In genomic region chr17:81686614-81687013, GRCh38 we compare ENCODE assay signal across 20 cellular contexts. TPM values are rescaled to one million over a fixed set of nuclear protein-coding genes. Genes with fewer than 3 reads are reported as not detected.
A peak's percentile ranks its signal among the peaks of the same experiment; 100 is the strongest.
DNase-seq lines count a peak whose midpoint lies in the region; ATAC-seq and TF ChIP-seq lines count a peak whose summit lies in the region.
"Had no signal": no experiment of that assay in that cellular context is flagged by ENCODE, and none has a peak within 500 bp of the region (broad histone marks: within the 10 kb centered on the region; RNA-seq: fewer than 3 reads in every experiment).

No MANE protein-coding gene starts in this region.

- intact Hi-C loops in dorsolateral prefrontal cortex (cut with DNase I) = no loop called here

- ATAC-seq in stimulated activated naive CD8-positive, alpha-beta T cell treated with anti-CD3 and anti-CD28 coated beads, Interleukin-15, amount 100 ng/mL, for 72 hours = no peak
- no peak for ATAC-seq in T-helper 17 cell
- no peak for ATAC-seq in stimulated activated naive B cell treated with anti-CD40 and anti-IgM and Interleukin-4, amounts not matched to agents 10 μg/mL and 1 μg/mL and 100 μg/mL, for 72 hours (replicated peaks)

- peaks cover 51% of the 10 kb centered on the region for H3K36me3 Mint-ChIP-seq in stimulated activated naive CD8-positive, alpha-beta T cell treated with anti-CD3 and anti-CD28 coated beads, Interleukin-15, Interleukin-2, amounts not matched to agents 100 ng/mL and 50 ng/mL, for 24 hours (ENCODE audit: low read depth)
- H3K36me3 Mint-ChIP-seq in T-helper 17 cell (ENCODE audit: low read depth) (peaks cover 3% of the 10 kb centered on the region), glutamatergic neuron (ENCODE audit: unreplicated experiment) (no peaks in the 10 kb centered on the region)
- H3K36me3 Mint-ChIP-seq in stimulated activated naive B cell treated with anti-CD40 and anti-IgM and Interleukin-4, amounts not matched to agents 10 μg/mL and 1 μg/mL and 100 μg/mL, for 72 hours = peaks cover 44 to 55% of the 10 kb centered on the region in 2 donors

- H3K9me2 ChIP-seq in MM.1S (replicated peaks; ENCODE audit: insufficient read depth, low read length) = no peaks in the 10 kb centered on the region

- H2AFZ ChIP-seq in osteoblast (ENCODE audit: low read length) = no peak overlapping the region
- H2AFZ ChIP-seq in MM.1S (ENCODE audit: low read length) = no peak overlapping the region

- TF ChIP-seq CTCF in glutamatergic neuron (IDR thresholded peaks at IDR 0.05; ENCODE audit: partially characterized antibody, unreplicated experiment) (no peak), osteoblast (IDR thresholded peaks at IDR 0.05; ENCODE audit: extremely low read depth, low read depth, low read length) (no peak), MM.1S (IDR thresholded peaks at IDR 0.05; ENCODE audit: low read length) (no peak), dorsolateral prefrontal cortex (IDR thresholded peaks at IDR 0.05 in 54 of 56, conservative IDR thresholded peaks at IDR 0.05 in 2 of 56; ENCODE audit: low read depth in 1 of 56, partially characterized antibody in 56 of 56) (no peak)

- H3K4me3 Mint-ChIP-seq in stimulated activated naive CD8-positive, alpha-beta T cell treated with anti-CD3 and anti-CD28 coated beads, Interleukin-15, Interleukin-2, amounts not matched to agents 100 ng/mL and 50 ng/mL, for 24 hours = no peak overlapping the region
- no peak overlapping the region for H3K4me3 Mint-ChIP-seq in stimulated activated naive CD8-positive, alpha-beta T cell treated with anti-CD3 and anti-CD28 coated beads, Interleukin-15, amount 100 ng/mL, for 72 hours
- H3K4me3 Mint-ChIP-seq in T-helper 17 cell = no peak overlapping the region
- peak overlapping the region; percentile 49 for H3K4me3 Mint-ChIP-seq in glutamatergic neuron (ENCODE audit: unreplicated experiment)
- no peak overlapping the region for H3K4me3 Mint-ChIP-seq in stimulated activated naive B cell treated with anti-CD40 and anti-IgM and Interleukin-4, amounts not matched to agents 10 μg/mL and 1 μg/mL and 100 μg/mL, for 72 hours

- no peak overlapping the region for H3K9ac ChIP-seq in MM.1S (ENCODE audit: low read length)

- H3K27ac ChIP-seq in osteoblast (ENCODE audit: low read depth, low read length) = no peak overlapping the region
- no peak overlapping the region for H3K27ac ChIP-seq in MM.1S (ENCODE audit: low read length)
- no peak overlapping the region for H3K27ac ChIP-seq in dorsolateral prefrontal cortex
- H3K27ac ChIP-seq: BLaER1, HL-60 had no signal

- H3K27me3 ChIP-seq in osteoblast (ENCODE audit: insufficient read depth, low read length) (no peaks in the 10 kb centered on the region), MM.1S (replicated peaks; ENCODE audit: insufficient read depth, low read length) (no peaks in the 10 kb centered on the region), dorsolateral prefrontal cortex (no peaks in the 10 kb centered on the region)
- H3K27me3 ChIP-seq: BLaER1 had no signal

- no peaks in the 10 kb centered on the region for H3K9me3 Mint-ChIP-seq in stimulated activated naive CD8-positive, alpha-beta T cell treated with anti-CD3 and anti-CD28 coated beads, Interleukin-15, Interleukin-2, amounts not matched to agents 100 ng/mL and 50 ng/mL, for 24 hours
- no peaks in the 10 kb centered on the region for H3K9me3 Mint-ChIP-seq in stimulated activated naive CD8-positive, alpha-beta T cell treated with anti-CD3 and anti-CD28 coated beads, Interleukin-15, amount 100 ng/mL, for 72 hours
- H3K9me3 Mint-ChIP-seq in glutamatergic neuron (ENCODE audit: unreplicated experiment) = peaks cover 16% of the 10 kb centered on the region
- H3K9me3 Mint-ChIP-seq in stimulated activated naive B cell treated with anti-CD40 and anti-IgM and Interleukin-4, amounts not matched to agents 10 μg/mL and 1 μg/mL and 100 μg/mL, for 72 hours = no peaks in the 10 kb centered on the region
- H3K9me3 Mint-ChIP-seq: CD4-positive, alpha-beta T cell had no signal

- H3K27ac Mint-ChIP-seq in stimulated activated naive CD8-positive, alpha-beta T cell treated with anti-CD3 and anti-CD28 coated beads, Interleukin-15, Interleukin-2, amounts not matched to agents 100 ng/mL and 50 ng/mL, for 24 hours = peak overlapping the region; percentile 26
- H3K27ac Mint-ChIP-seq in stimulated activated naive CD8-positive, alpha-beta T cell treated with anti-CD3 and anti-CD28 coated beads, Interleukin-15, amount 100 ng/mL, for 72 hours = no peak overlapping the region
- H3K27ac Mint-ChIP-seq in T-helper 17 cell = peak overlapping the region; percentile 88
- H3K27ac Mint-ChIP-seq in glutamatergic neuron (ENCODE audit: unreplicated experiment) = peak overlapping the region; percentile 33
- peak overlapping the region; percentile 71 for H3K27ac Mint-ChIP-seq in stimulated activated naive B cell treated with anti-CD40 and anti-IgM and Interleukin-4, amounts not matched to agents 10 μg/mL and 1 μg/mL and 100 μg/mL, for 72 hours
- H3K27ac Mint-ChIP-seq: CD4-positive, alpha-beta T cell had no signal

- peaks cover 35% of the 10 kb centered on the region for H3K4me1 Mint-ChIP-seq in stimulated activated naive CD8-positive, alpha-beta T cell treated with anti-CD3 and anti-CD28 coated beads, Interleukin-15, Interleukin-2, amounts not matched to agents 100 ng/mL and 50 ng/mL, for 24 hours (ENCODE audit: low read depth)
- H3K4me1 Mint-ChIP-seq in stimulated activated naive CD8-positive, alpha-beta T cell treated with anti-CD3 and anti-CD28 coated beads, Interleukin-15, amount 100 ng/mL, for 72 hours = peaks cover 60% of the 10 kb centered on the region
- H3K4me1 Mint-ChIP-seq in T-helper 17 cell (peaks cover 20% of the 10 kb centered on the region), glutamatergic neuron (ENCODE audit: low read depth, unreplicated experiment) (peaks cover 22% of the 10 kb centered on the region)
- peaks cover 29 to 64% of the 10 kb centered on the region in 2 donors for H3K4me1 Mint-ChIP-seq in stimulated activated naive B cell treated with anti-CD40 and anti-IgM and Interleukin-4, amounts not matched to agents 10 μg/mL and 1 μg/mL and 100 μg/mL, for 72 hours

- H3K79me2 ChIP-seq in osteoblast (ENCODE audit: insufficient read depth, low read length) = peaks cover 96% of the 10 kb centered on the region
- H3K79me2 ChIP-seq in MM.1S (ENCODE audit: low read length) = peaks cover 94% of the 10 kb centered on the region

- H3K27me3 Mint-ChIP-seq in stimulated activated naive CD8-positive, alpha-beta T cell treated with anti-CD3 and anti-CD28 coated beads, Interleukin-15, Interleukin-2, amounts not matched to agents 100 ng/mL and 50 ng/mL, for 24 hours = no peaks in the 10 kb centered on the region
- no peaks in the 10 kb centered on the region for H3K27me3 Mint-ChIP-seq in stimulated activated naive CD8-positive, alpha-beta T cell treated with anti-CD3 and anti-CD28 coated beads, Interleukin-15, amount 100 ng/mL, for 72 hours
- H3K27me3 Mint-ChIP-seq in T-helper 17 cell = no peaks in the 10 kb centered on the region
- H3K27me3 Mint-ChIP-seq in glutamatergic neuron (ENCODE audit: unreplicated experiment) = peaks cover 2% of the 10 kb centered on the region
- no peaks in the 10 kb centered on the region for H3K27me3 Mint-ChIP-seq in stimulated activated naive B cell treated with anti-CD40 and anti-IgM and Interleukin-4, amounts not matched to agents 10 μg/mL and 1 μg/mL and 100 μg/mL, for 72 hours
- H3K27me3 Mint-ChIP-seq: CD4-positive, alpha-beta T cell had no signal

- H4K20me1 ChIP-seq in osteoblast (ENCODE audit: insufficient read depth, low read length) = peaks cover 75% of the 10 kb centered on the region
- no peaks in the 10 kb centered on the region for H4K20me1 ChIP-seq in MM.1S (ENCODE audit: insufficient read depth, low read length)

- no peak overlapping the region for H3K4me3 ChIP-seq in osteoblast (ENCODE audit: insufficient read depth, low read length)
- no peak overlapping the region for H3K4me3 ChIP-seq in MM.1S (ENCODE audit: low read length)
- H3K4me3 ChIP-seq in dorsolateral prefrontal cortex = no peak overlapping the region
- H3K4me3 ChIP-seq: HAP-1 had no signal

- H3K36me3 ChIP-seq in osteoblast (ENCODE audit: insufficient read depth, low read length) (peaks cover 62% of the 10 kb centered on the region), MM.1S (replicated peaks; ENCODE audit: insufficient read depth, low read length) (peaks cover 9% of the 10 kb centered on the region)

- H3K4me1 ChIP-seq in osteoblast (ENCODE audit: insufficient read depth, low read length) (peaks cover 23% of the 10 kb centered on the region), MM.1S (ENCODE audit: low read length) (0 out of 2 replicates have a peak, but pooled peaks cover 16% of the 10 kb centered on the region)

- H3K9me3 ChIP-seq in T-helper 17 cell (ENCODE audit: control insufficient read depth, low read length, poor library complexity, severe bottlenecking) = no peaks in the 10 kb centered on the region
- no peaks in the 10 kb centered on the region for H3K9me3 ChIP-seq in osteoblast (ENCODE audit: low read depth, low read length)
- no peaks in the 10 kb centered on the region for H3K9me3 ChIP-seq in MM.1S (replicated peaks; ENCODE audit: insufficient read depth, low read length)
- H3K9me3 ChIP-seq: BLaER1, HAP-1 had no signal

- DNase-seq in stimulated activated naive CD8-positive, alpha-beta T cell treated with anti-CD3 and anti-CD28 coated beads, Interleukin-15, amount 100 ng/mL, for 72 hours = no peak
- DNase-seq in T-helper 17 cell = no peak
- no peak for DNase-seq in glutamatergic neuron
- DNase-seq in stimulated activated naive B cell treated with anti-CD40 and anti-IgM and Interleukin-4, amounts not matched to agents 10 μg/mL and 1 μg/mL and 100 μg/mL, for 72 hours = no peak
- DNase-seq in osteoblast (ENCODE audit: insufficient read length, low spot score, missing footprints) = no peak
- DNase-seq in MM.1S = no peak
- DNase-seq in dorsolateral prefrontal cortex = no peak
- DNase-seq: CD4-positive, alpha-beta T cell; Kasumi-1; NCI-H1105 treated with DMSO at 0.1 percent for 48 hours; NCI-H146; NCI-H1930; NCI-H2227 treated with DMSO at 0.1 percent for 48 hours; NCI-H526 treated with DMSO at 0.1 percent for 48 hours; RPMI8226; SHP77 had no signal

- H3K4me2 ChIP-seq in osteoblast (ENCODE audit: insufficient read depth, low read length) (no peak overlapping the region), MM.1S (ENCODE audit: low read depth, low read length) (no peak overlapping the region)

- no peaks in the 10 kb centered on the region for H3F3A ChIP-seq in MM.1S (ENCODE audit: insufficient read depth, low read length)

RNA-seq across cellular contexts. Expression of gene HGS, which starts 2.8 kb away (rescaled TPM):
- total RNA-seq in T-helper 17 cell (100 to 1,000 TPM; 111 to 121 TPM), glutamatergic neuron (ENCODE audit: unreplicated experiment) (167 TPM), osteoblast (100 and 110 TPM in 2 replicates), dorsolateral prefrontal cortex (100 to 1,000 TPM in 83 of 120 experiments, 10 to 100 TPM in 37; 84.6 to 142 (median 106) TPM)

RNA-seq across cellular contexts. Expression of gene ARL16, which starts 3.0 kb away (rescaled TPM):
- 10 to 100 TPM; 10.5 to 34.0 TPM for total RNA-seq in T-helper 17 cell
- 55.2 TPM for total RNA-seq in glutamatergic neuron (ENCODE audit: unreplicated experiment)
- 24.5 and 26.1 TPM in 2 replicates for total RNA-seq in osteoblast
- 10 to 100 TPM; 20.4 to 50.6 (median 36.9) TPM for total RNA-seq in dorsolateral prefrontal cortex

RNA-seq across cellular contexts. Expression of gene MRPL12, which starts 16.6 kb away (rescaled TPM):
- total RNA-seq in T-helper 17 cell (10 to 100 TPM; 21.4 to 21.8 TPM), glutamatergic neuron (ENCODE audit: unreplicated experiment) (57.7 TPM), osteoblast (6.2 and 8.8 TPM in 2 replicates), dorsolateral prefrontal cortex (10 to 100 TPM; 25.2 to 52.1 (median 36.6) TPM)

RNA-seq across cellular contexts. Expression of gene CCDC137, which starts 20.1 kb away (rescaled TPM):
- 10 to 100 TPM; 15.0 to 18.4 TPM for total RNA-seq in T-helper 17 cell
- total RNA-seq in glutamatergic neuron (ENCODE audit: unreplicated experiment) = 33.8 TPM
- 4.7 and 5.6 TPM in 2 replicates for total RNA-seq in osteoblast
- total RNA-seq in dorsolateral prefrontal cortex = 10 to 100 TPM in 116 of 120 experiments, 1 to 10 TPM in 4; 9.0 to 20.1 (median 13.5) TPM

RNA-seq across cellular contexts. Expression of gene OXLD1, which starts 20.2 kb away (rescaled TPM):
- 10 to 100 TPM; 32.8 to 34.4 TPM for total RNA-seq in T-helper 17 cell
- 24.7 TPM for total RNA-seq in glutamatergic neuron (ENCODE audit: unreplicated experiment)
- total RNA-seq in osteoblast = 21.0 and 21.5 TPM in 2 replicates
- total RNA-seq in dorsolateral prefrontal cortex = 10 to 100 TPM; 14.1 to 35.0 (median 24.3) TPM

Comparison
In these comparisons a context has a peak if more than half of its experiments do, and no peak if none do; other contexts are left out.
1. H3K27ac Mint-ChIP-seq: peak in stimulated activated naive CD8-positive, alpha-beta T cell treated with anti-CD3 and anti-CD28 coated beads, Interleukin-15, Interleukin-2, amounts not matched to agents 100 ng/mL and 50 ng/mL, for 24 hours (single experiment), T-helper 17 cell (single experiment), glutamatergic neuron (single experiment) and stimulated activated naive B cell treated with anti-CD40 and anti-IgM and Interleukin-4, amounts not matched to agents 10 μg/mL and 1 μg/mL and 100 μg/mL, for 72 hours (single experiment); none in stimulated activated naive CD8-positive, alpha-beta T cell treated with anti-CD3 and anti-CD28 coated beads, Interleukin-15, amount 100 ng/mL, for 72 hours (0 of 2).